Comparison of ENCODE assay signal across 1 cellular context in genomic region chr14:24395609-24396580, GRCh38.
TF ChIP-seq lines count a peak whose summit lies in the region.

No MANE protein-coding gene starts in this region.

TF ChIP-seq in GM12878, 131 proteins besides CTCF, POLR2A, EP300 and RAD21:
- TF ChIP-seq SUPT20H (IDR thresholded peaks at IDR 0.05; ENCODE audit: borderline replicate concordance, control insufficient read depth, low read depth, low read length) (no peak), SREBF1 (IDR thresholded peaks at IDR 0.05; ENCODE audit: low read length) (no peak)
